ENCODE assay signal across 8 cellular contexts in genomic region chr3:120743081-120743365, GRCh38. TPM values are rescaled to one million over a fixed set of nuclear protein-coding genes. Genes with fewer than 3 reads are reported as not detected.
A peak's percentile ranks its signal among the peaks of the same experiment; 100 is the strongest.
DNase-seq lines count a peak whose midpoint lies in the region; ATAC-seq and TF ChIP-seq lines count a peak whose summit lies in the region.

No MANE protein-coding gene starts in this region.

- H3K27me3 ChIP-seq in foreskin keratinocyte, result no peaks in the 10 kb centered on the region
- no peaks in the 10 kb centered on the region for H3K27me3 ChIP-seq in spleen (replicated peaks in 1 of 7)

- H3K27ac ChIP-seq in VCaP (peak overlapping the region; percentile 93), foreskin keratinocyte (peak overlapping the region; percentile 95), spleen (peak overlapping the region; percentile 53 to 98 (median 97))

- peak overlapping the region; percentile 64 to 96 (median 86) for H3K4me3 ChIP-seq in spleen

- 0 to 1% (median 1%) methylated on average over 12 of the region's 12 CpGs for WGBS in spleen, 5 donors

- DNase-seq in SKM-1 treated with dmso at 0.1 percent for 144 hours (lab: John Stamatoyannopoulos, UW; ENCODE audit: unreplicated experiment), result peak; percentile 6
- DNase-seq in SKM-1 (lab: John Stamatoyannopoulos, UW; ENCODE audit: unreplicated experiment), result no peak
- DNase-seq in foreskin keratinocyte, result peak in 1 of 2 donors; percentile 16
- no peak for DNase-seq in spleen
- no peak for DNase-seq in KBM-7

- H3K36me3 ChIP-seq in spleen, result peaks cover 0 to 7% (median 5%) of the 10 kb centered on the region in 6 donors

- H3K4me1 ChIP-seq in foreskin keratinocyte (no peaks in the 10 kb centered on the region), spleen (peaks cover 12 to 49% (median 32%) of the 10 kb centered on the region in 6 donors)

- no peak for TF ChIP-seq POLR2A in spleen (IDR thresholded peaks at IDR 0.05)

- peaks cover 0 to 4% (median 0%) of the 10 kb centered on the region in 8 donors for H3K9me3 ChIP-seq in spleen

- TF ChIP-seq CTCF in VCaP (conservative IDR thresholded peaks at IDR 0.05) (no peak), foreskin keratinocyte (conservative IDR thresholded peaks at IDR 0.05) (no peak), spleen (IDR thresholded peaks at IDR 0.05 in 8 of 11, conservative IDR thresholded peaks at IDR 0.05 in 3 of 11) (no peak)

- intact Hi-C loops in spleen (cut with DNase I; ENCODE audit: low total_unique reads), result loop anchor here (10.0 kb wide), 1 partner anchor 148 kb away; the partner anchor contains the start of gene NDUFB4

- in situ Hi-C loops in KBM-7 (cut with MboI; ENCODE audit: low pct_unique_long_range_greater_than_20kb, low sequenced_read_pairs), result no loop called here

- no peak for ATAC-seq in foreskin keratinocyte
- ATAC-seq in HG02885 (IDR thresholded peaks at IDR 0.05; ENCODE audit: poor library complexity, unreplicated experiment), result no peak
- ATAC-seq in HG02759 (IDR thresholded peaks at IDR 0.05; ENCODE audit: unreplicated experiment), result no peak

RNA-seq across cellular contexts. Expression of gene GTF2E1, which starts 0.5 kb away (rescaled TPM):
- total RNA-seq in foreskin keratinocyte (10.9 and 12.4 TPM in 2 replicates), spleen (10 to 100 TPM; 18.7 to 28.3 (median 21.3) TPM)
- polyA plus RNA-seq in foreskin keratinocyte (4.7 and 6.2 TPM in 2 replicates), spleen (1 to 10 TPM; 5.2 to 9.0 (median 6.7) TPM)

RNA-seq across cellular contexts. Expression of gene RABL3, which starts 0.7 kb away (rescaled TPM):
- 17.8 and 18.9 TPM in 2 replicates for total RNA-seq in foreskin keratinocyte
- 7.6 and 8.6 TPM in 2 replicates for polyA plus RNA-seq in foreskin keratinocyte
- 10 to 100 TPM; 12.0 to 24.0 (median 19.1) TPM for total RNA-seq in spleen
- polyA plus RNA-seq in spleen, result 1 to 10 TPM; 4.3 to 7.6 (median 5.3) TPM
